In the genomic region with DNA sequence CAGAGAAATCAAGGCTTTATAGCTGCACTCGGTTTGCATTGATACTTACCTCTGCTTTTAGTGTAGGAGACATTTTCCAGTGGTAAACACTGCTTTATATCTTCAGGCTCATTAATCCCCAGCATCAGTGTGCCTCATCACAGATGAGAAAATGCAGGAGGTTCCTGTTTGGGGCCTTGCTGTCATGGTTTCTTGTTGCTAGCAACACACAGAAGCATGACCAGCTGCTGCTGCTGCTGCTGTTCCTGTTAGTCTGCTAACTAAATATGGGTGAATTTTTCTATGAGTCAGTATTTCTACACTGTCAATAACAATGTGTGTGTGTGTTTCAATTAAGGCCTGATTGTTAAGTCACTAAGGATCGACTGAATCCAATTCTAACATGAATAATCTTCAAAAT, we compare ENCODE assay signal across 8 cellular contexts.
DNase-seq lines count a peak whose midpoint lies in the region; ATAC-seq, FAIRE-seq and TF ChIP-seq lines count a peak whose summit lies in the region.

No MANE protein-coding gene starts in this region.

- no peak overlapping the region for H3K4me3 Mint-ChIP-seq in activated CD8-positive, alpha-beta memory T cell treated with anti-CD3 and anti-CD28 coated beads, Interleukin-2, amount 10 ng/mL, durations not matched to agents 7 days and 5 days
- H3K4me3 Mint-ChIP-seq in type B pancreatic cell = peak overlapping the region; percentile 13

- no peaks in the 10 kb centered on the region for H3K36me3 ChIP-seq in kidney (ENCODE audit: control insufficient read depth in 1 of 2, insufficient read depth in 2 of 2, low read length in 2 of 2)

- H3K36me3 Mint-ChIP-seq in activated CD8-positive, alpha-beta memory T cell treated with anti-CD3 and anti-CD28 coated beads, Interleukin-2, amount 10 ng/mL, durations not matched to agents 7 days and 5 days = no peaks in the 10 kb centered on the region
- H3K36me3 Mint-ChIP-seq in type B pancreatic cell = peaks cover 4% of the 10 kb centered on the region

- no peak for DNase-seq in activated CD8-positive, alpha-beta memory T cell treated with anti-CD3 and anti-CD28 coated beads, Interleukin-2, amount 10 ng/mL, durations not matched to agents 7 days and 5 days
- DNase-seq in activated CD8-positive, alpha-beta memory T cell treated with anti-CD3 and anti-CD28 coated beads, Interleukin-2, amount 50 U/mL, for 4 hours = no peak
- DNase-seq in NCI-H2171 (lab: John Stamatoyannopoulos, UW) = peak; percentile 61
- DNase-seq in astrocyte of the hippocampus (ENCODE audit: low read depth, low spot score) = peak; percentile 85
- peak; percentile 64 for DNase-seq in kidney
- DNase-seq in type B pancreatic cell (ENCODE audit: extremely low spot score, unreplicated experiment) = no peak
- no peak for DNase-seq in effector CD4-positive, alpha-beta T cell

- CTCF ChIA-PET in activated CD8-positive, alpha-beta memory T cell treated with anti-CD3 and anti-CD28 coated beads, Interleukin-2, amount 10 ng/mL, durations not matched to agents 7 days and 5 days (lab: Charles Lee) = interaction anchor here (1.3 to 1.5 kb wide), 2 partner anchors 15 to 96 kb away, joined by 4 to 7 read pairs; no protein-coding TSS in a partner anchor

- H3K4me1 Mint-ChIP-seq in activated CD8-positive, alpha-beta memory T cell treated with anti-CD3 and anti-CD28 coated beads, Interleukin-2, amount 10 ng/mL, durations not matched to agents 7 days and 5 days = peaks cover 4% of the 10 kb centered on the region
- peaks cover 44% of the 10 kb centered on the region for H3K4me1 Mint-ChIP-seq in type B pancreatic cell (ENCODE audit: unreplicated experiment)

- intact Hi-C loops in kidney (cut with DNase I) = no loop called here

- no peak overlapping the region for H3K9ac ChIP-seq in kidney (ENCODE audit: low read length in 2 of 2)

- no peaks in the 10 kb centered on the region for H3K4me1 ChIP-seq in kidney (ENCODE audit: control insufficient read depth in 1 of 2, insufficient read depth in 1 of 2, low read depth in 1 of 2, low read length in 2 of 2)

- H3K27ac Mint-ChIP-seq in activated CD8-positive, alpha-beta memory T cell treated with anti-CD3 and anti-CD28 coated beads, Interleukin-2, amount 10 ng/mL, durations not matched to agents 7 days and 5 days = no peak overlapping the region
- peak overlapping the region; percentile 79 for H3K27ac Mint-ChIP-seq in type B pancreatic cell

- peak overlapping the region in 1 of 2 donors; percentile 7 for H3K27ac ChIP-seq in kidney (ENCODE audit: low read depth in 2 of 2, low read length in 2 of 2)

- peak; percentile 33 for ATAC-seq in activated CD8-positive, alpha-beta memory T cell treated with anti-CD3 and anti-CD28 coated beads, Interleukin-2, amount 10 ng/mL, durations not matched to agents 7 days and 5 days
- ATAC-seq in HG02588 (IDR thresholded peaks at IDR 0.05; ENCODE audit: unreplicated experiment) = peak; percentile 84

- TF ChIP-seq CTCF in kidney (IDR thresholded peaks at IDR 0.05; ENCODE audit: borderline replicate concordance, extremely low read depth, insufficient read depth) (no peak), type B pancreatic cell (conservative IDR thresholded peaks at IDR 0.05) (no peak)

- no peak overlapping the region for H3K4me3 ChIP-seq in kidney (ENCODE audit: low read length in 2 of 2)

- H3K9me3 Mint-ChIP-seq in activated CD8-positive, alpha-beta memory T cell treated with anti-CD3 and anti-CD28 coated beads, Interleukin-2, amount 10 ng/mL, durations not matched to agents 7 days and 5 days (ENCODE audit: low read depth) = no peaks in the 10 kb centered on the region
- peaks cover 8% of the 10 kb centered on the region for H3K9me3 Mint-ChIP-seq in type B pancreatic cell

- no peaks in the 10 kb centered on the region for H3K27me3 Mint-ChIP-seq in activated CD8-positive, alpha-beta memory T cell treated with anti-CD3 and anti-CD28 coated beads, Interleukin-2, amount 10 ng/mL, durations not matched to agents 7 days and 5 days
- no peaks in the 10 kb centered on the region for H3K27me3 Mint-ChIP-seq in type B pancreatic cell

- no peaks in the 10 kb centered on the region for H3K9me3 ChIP-seq in kidney (ENCODE audit: control insufficient read depth in 1 of 2, low read length in 2 of 2)

- no peak for FAIRE-seq in kidney (lab: Jason Lieb, UNC)

Comparison
In these comparisons a context has a peak if more than half of its experiments do, and no peak if none do; other contexts are left out.
1. DNase-seq: peak in NCI-H2171 (single experiment), astrocyte of the hippocampus (single experiment) and kidney (single experiment); none in activated CD8-positive, alpha-beta memory T cell treated with anti-CD3 and anti-CD28 coated beads, Interleukin-2, amount 10 ng/mL, durations not matched to agents 7 days and 5 days (single experiment), activated CD8-positive, alpha-beta memory T cell treated with anti-CD3 and anti-CD28 coated beads, Interleukin-2, amount 50 U/mL, for 4 hours (single experiment), type B pancreatic cell (single experiment) and effector CD4-positive, alpha-beta T cell (single experiment).